In genomic region chr6:158026901-158027589, GRCh38 we compare ENCODE assay signal across 9 cellular contexts. TPM values are rescaled to one million over a fixed set of nuclear protein-coding genes. Genes with fewer than 3 reads are reported as not detected.
DNase-seq lines count a peak whose midpoint lies in the region; ATAC-seq and TF ChIP-seq lines count a peak whose summit lies in the region.
"Had no signal": no experiment of that assay in that cellular context is flagged by ENCODE, and none has a peak within 500 bp of the region (broad histone marks: within the 10 kb centered on the region; RNA-seq: fewer than 3 reads in every experiment).

No MANE protein-coding gene starts in this region.

- H3K23ac ChIP-seq in mesendoderm (ENCODE audit: low read length), result no peak overlapping the region

- no peaks in the 10 kb centered on the region for H3K4me1 ChIP-seq in right lobe of liver
- H3K4me1 ChIP-seq in urinary bladder (ENCODE audit: insufficient read depth), result peaks cover 4% of the 10 kb centered on the region
- H3K4me1 ChIP-seq in mesendoderm (ENCODE audit: control insufficient read depth, low read depth, low read length), result peaks cover 3% of the 10 kb centered on the region

- ATAC-seq in right lobe of liver, result no peak
- ATAC-seq in GM21360 (IDR thresholded peaks at IDR 0.05; ENCODE audit: unreplicated experiment), result no peak

- H3K27me3 ChIP-seq in right lobe of liver (no peaks in the 10 kb centered on the region), mesendoderm (ENCODE audit: insufficient read depth, low read length, poor library complexity) (no peaks in the 10 kb centered on the region)

- H3K27ac Mint-ChIP-seq in activated T-cell treated with anti-CD3 and anti-CD28 coated beads, Interleukin-2, amount 50 U/mL, for 24 hours, result peak overlapping the region; percentile 100
- peak overlapping the region; percentile 99 for H3K27ac Mint-ChIP-seq in activated naive CD8-positive, alpha-beta T cell

- no peak overlapping the region for H3K56ac ChIP-seq in mesendoderm (ENCODE audit: low read length)

- intact Hi-C loops in right lobe of liver (cut with DNase I), result no loop called here

- TF ChIP-seq POLR2A in right lobe of liver (IDR thresholded peaks at IDR 0.05), result no peak

- H2BK120ac ChIP-seq in mesendoderm (ENCODE audit: low read depth, low read length), result no peak overlapping the region

- WGBS in right lobe of liver (ENCODE audit: insufficient coverage, low coverage, low lambda C conversion rate, missing lambda C conversion rate), result 77% methylated on average over 12 of the region's 23 CpGs
- WGBS in urinary bladder, result 92% methylated on average over 23 of the region's 23 CpGs
- whole genome bisulfite sequencing in mesendoderm (ENCODE audit: extremely low coverage, insufficient coverage, low lambda C conversion rate), result no CpG with 5 or more reads among the region's 23 CpGs

- peak overlapping the region; percentile 77 for H3K4me3 Mint-ChIP-seq in activated T-cell treated with anti-CD3 and anti-CD28 coated beads, Interleukin-2, amount 50 U/mL, for 24 hours
- H3K4me3 Mint-ChIP-seq in activated naive CD8-positive, alpha-beta T cell, result peak overlapping the region; percentile 86

- peak overlapping the region; percentile 14 to 43 (median 24) for H3K27ac ChIP-seq in right lobe of liver
- peak overlapping the region; percentile 42 for H3K27ac ChIP-seq in urinary bladder (ENCODE audit: low read depth)
- H3K27ac ChIP-seq in mesendoderm (ENCODE audit: low read depth, low read length), result no peak overlapping the region
- H3K27ac ChIP-seq: C4-2B had no signal

- H2BK15ac ChIP-seq in mesendoderm (replicated peaks; ENCODE audit: low read depth), result no peak overlapping the region

- no peaks in the 10 kb centered on the region for H3K79me2 ChIP-seq in mesendoderm (ENCODE audit: control insufficient read depth, insufficient read depth, low read length)

- H3K79me1 ChIP-seq in mesendoderm (ENCODE audit: low read length), result no peaks in the 10 kb centered on the region

- H3K18ac ChIP-seq in mesendoderm (ENCODE audit: low read length), result no peak overlapping the region

- no peak overlapping the region for H3K4ac ChIP-seq in mesendoderm (ENCODE audit: low read depth, low read length)

- H3K36me3 ChIP-seq in right lobe of liver, result no peaks in the 10 kb centered on the region
- no peaks in the 10 kb centered on the region for H3K36me3 ChIP-seq in urinary bladder (ENCODE audit: insufficient read depth)
- no peaks in the 10 kb centered on the region for H3K36me3 ChIP-seq in mesendoderm (ENCODE audit: control insufficient read depth, insufficient read depth, low read length)

- H3K9ac ChIP-seq in mesendoderm (ENCODE audit: low read length), result no peak overlapping the region

- H2AK5ac ChIP-seq in mesendoderm (ENCODE audit: low read length), result no peak overlapping the region

- peaks cover 46% of the 10 kb centered on the region for H3K36me3 Mint-ChIP-seq in activated T-cell treated with anti-CD3 and anti-CD28 coated beads, Interleukin-2, amount 50 U/mL, for 24 hours (ENCODE audit: low read depth)
- peaks cover 4% of the 10 kb centered on the region for H3K36me3 Mint-ChIP-seq in activated naive CD8-positive, alpha-beta T cell

- no peaks in the 10 kb centered on the region for H3K9me3 Mint-ChIP-seq in activated T-cell treated with anti-CD3 and anti-CD28 coated beads, Interleukin-2, amount 50 U/mL, for 24 hours
- no peaks in the 10 kb centered on the region for H3K9me3 Mint-ChIP-seq in activated naive CD8-positive, alpha-beta T cell (ENCODE audit: low read depth)

- peaks cover 50% of the 10 kb centered on the region for H3K4me1 Mint-ChIP-seq in activated T-cell treated with anti-CD3 and anti-CD28 coated beads, Interleukin-2, amount 50 U/mL, for 24 hours (ENCODE audit: low read depth)
- H3K4me1 Mint-ChIP-seq in activated naive CD8-positive, alpha-beta T cell (ENCODE audit: low read depth), result peaks cover 46% of the 10 kb centered on the region

- no peak for DNase-seq in activated T-cell treated with anti-CD3 and anti-CD28 coated beads, Interleukin-2, amount 50 U/mL, for 24 hours
- DNase-seq in activated T-cell treated with anti-CD3 and anti-CD28 coated beads, Interleukin-2, amount 50 U/mL, for 1 hour, result no peak
- DNase-seq in right lobe of liver (peak in 1 of 3 donors; percentile 20), mesendoderm (no peak)
- DNase-seq in stimulated activated CD4-positive, alpha-beta T cell treated with anti-CD3 and anti-CD28 coated beads, Interleukin-1b, Interleukin-23, amount 100 ng/mL, for 48 hours, result no peak

- no peaks in the 10 kb centered on the region for H3K27me3 Mint-ChIP-seq in activated T-cell treated with anti-CD3 and anti-CD28 coated beads, Interleukin-2, amount 50 U/mL, for 24 hours
- H3K27me3 Mint-ChIP-seq in activated naive CD8-positive, alpha-beta T cell, result no peaks in the 10 kb centered on the region

- H4K5ac ChIP-seq in mesendoderm (ENCODE audit: low read length), result no peak overlapping the region

- H4K8ac ChIP-seq in mesendoderm (ENCODE audit: low read depth, low read length), result no peak overlapping the region

- TF ChIP-seq CTCF in right lobe of liver (IDR thresholded peaks at IDR 0.05), result no peak

- H3K9me3 ChIP-seq in right lobe of liver, result no peaks in the 10 kb centered on the region

- no peak overlapping the region for H3K4me2 ChIP-seq in mesendoderm (ENCODE audit: low read length)

- H3K4me3 ChIP-seq in right lobe of liver (no peak overlapping the region), urinary bladder (ENCODE audit: low read depth, low read length) (no peak overlapping the region), mesendoderm (ENCODE audit: low read length) (no peak overlapping the region)

- H2BK5ac ChIP-seq in mesendoderm (ENCODE audit: low read length), result no peak overlapping the region

RNA-seq across cellular contexts. Expression of gene SYNJ2, which starts 45.4 kb away (rescaled TPM):
- total RNA-seq in right lobe of liver (1 to 10 TPM; 3.2 to 7.4 (median 4.2) TPM), urinary bladder (14.3 TPM)
- polyA plus RNA-seq in urinary bladder, result 10.7 TPM
- polyA plus RNA-seq in mesendoderm (2013, experiment 1 of 2), result 11.5 TPM
- 11.6 TPM for polyA plus RNA-seq in mesendoderm (2013, experiment 2 of 2)
